In the genomic region with DNA sequence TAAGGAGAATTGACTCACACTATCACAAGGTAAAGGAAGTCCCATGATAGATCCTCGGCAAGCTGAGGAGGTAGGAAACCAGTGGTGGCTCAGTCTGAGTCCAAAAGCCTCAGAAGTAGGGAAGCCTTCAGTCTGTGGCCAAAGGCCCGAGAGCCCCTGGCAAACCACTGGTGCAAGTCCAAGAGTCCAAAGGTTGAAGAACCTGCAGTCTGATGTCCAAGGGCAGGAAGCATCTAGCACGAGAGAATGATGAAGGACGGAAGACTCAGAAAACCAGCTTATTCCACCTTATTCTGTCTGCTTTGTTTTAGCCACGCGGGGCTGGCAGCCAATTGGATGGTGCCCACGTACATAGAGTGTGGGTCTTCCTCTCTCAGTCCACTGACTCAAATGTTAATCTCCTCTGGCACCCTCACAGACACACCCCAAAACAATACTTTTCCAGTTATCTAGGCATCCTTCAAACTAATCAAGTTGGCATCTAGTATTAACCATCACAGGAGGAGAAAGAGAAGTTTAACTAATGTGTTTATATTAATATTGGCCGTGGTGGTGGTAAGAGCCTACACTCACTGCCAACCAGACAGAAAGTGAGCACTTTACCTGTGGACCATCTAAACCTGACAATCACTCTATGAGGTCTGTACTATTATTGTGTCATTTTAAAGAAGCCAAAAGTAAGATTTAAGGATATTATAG, we compare ENCODE assay signal across 23 cellular contexts. TPM values are rescaled to one million over a fixed set of nuclear protein-coding genes. Genes with fewer than 3 reads are reported as not detected.
DNase-seq lines count a peak whose midpoint lies in the region; ATAC-seq and TF ChIP-seq lines count a peak whose summit lies in the region.
"Had no signal": no experiment of that assay in that cellular context is flagged by ENCODE, and none has a peak within 500 bp of the region (broad histone marks: within the 10 kb centered on the region; RNA-seq: fewer than 3 reads in every experiment).

No MANE protein-coding gene starts in this region.

- H3K4me1 ChIP-seq in Loucy (ENCODE audit: insufficient read depth, low read length, poor library complexity, severe bottlenecking), result peaks cover 46% of the 10 kb centered on the region
- H3K4me1 ChIP-seq: adrenal gland, BE2C, SJSA1, transverse colon had no signal

- peak overlapping the region; percentile 89 for H3K27ac Mint-ChIP-seq in activated CD4-positive, alpha-beta T cell treated with anti-CD3 and anti-CD28 coated beads, Interleukin-2, amount 10 ng/mL, durations not matched to agents 7 days and 5 days
- no peak overlapping the region for H3K27ac Mint-ChIP-seq in activated CD4-positive, alpha-beta T cell treated with anti-CD3 and anti-CD28 coated beads for 36 hours
- H3K27ac Mint-ChIP-seq in activated T-helper 17 cell treated with anti-CD3 and anti-CD28 coated beads, Interleukin-2, amount 50 U/mL, for 72 hours, result peak overlapping the region; percentile 46
- peak overlapping the region; percentile 81 to 88 for H3K27ac Mint-ChIP-seq in natural killer cell treated with Interleukin-12 subunit alpha and Interleukin-12 subunit beta and Interleukin-15 and Interleukin-18, amount 100 ng/mL, for 72 hours
- H3K27ac Mint-ChIP-seq: WTC11 had no signal

- CTCF ChIA-PET in activated CD4-positive, alpha-beta T cell treated with anti-CD3 and anti-CD28 coated beads, Interleukin-2, amount 10 ng/mL, durations not matched to agents 7 days and 5 days (lab: Charles Lee), result interaction anchor here (1.3 kb wide), 1 partner anchor 36 kb away, joined by 3 read pairs; no protein-coding TSS in a partner anchor
- CTCF ChIA-PET in activated CD4-positive, alpha-beta T cell treated with anti-CD3 and anti-CD28 coated beads for 36 hours (lab: Charles Lee), result interaction anchor here (1.0 to 1.2 kb wide), 4 partner anchors 9 to 424 kb away, joined by 3 to 6 read pairs (median 3); no protein-coding TSS in a partner anchor

- H3K27me3 Mint-ChIP-seq in activated CD4-positive, alpha-beta T cell treated with anti-CD3 and anti-CD28 coated beads, Interleukin-2, amount 10 ng/mL, durations not matched to agents 7 days and 5 days, result no peaks in the 10 kb centered on the region
- no peaks in the 10 kb centered on the region for H3K27me3 Mint-ChIP-seq in activated CD4-positive, alpha-beta T cell treated with anti-CD3 and anti-CD28 coated beads for 36 hours
- H3K27me3 Mint-ChIP-seq in activated T-helper 17 cell treated with anti-CD3 and anti-CD28 coated beads, Interleukin-2, amount 50 U/mL, for 72 hours, result no peaks in the 10 kb centered on the region
- H3K27me3 Mint-ChIP-seq in natural killer cell treated with Interleukin-12 subunit alpha and Interleukin-12 subunit beta and Interleukin-15 and Interleukin-18, amount 100 ng/mL, for 72 hours, result no peaks in the 10 kb centered on the region

- no peak overlapping the region for H2AFZ ChIP-seq in Loucy (ENCODE audit: low read length)

- no peaks in the 10 kb centered on the region for H3K9me2 ChIP-seq in Loucy (replicated peaks; ENCODE audit: low read depth, low read length)

- H3K4me3 Mint-ChIP-seq in activated CD4-positive, alpha-beta T cell treated with anti-CD3 and anti-CD28 coated beads, Interleukin-2, amount 10 ng/mL, durations not matched to agents 7 days and 5 days, result no peak overlapping the region
- H3K4me3 Mint-ChIP-seq in activated CD4-positive, alpha-beta T cell treated with anti-CD3 and anti-CD28 coated beads for 36 hours, result no peak overlapping the region
- H3K4me3 Mint-ChIP-seq in activated T-helper 17 cell treated with anti-CD3 and anti-CD28 coated beads, Interleukin-2, amount 50 U/mL, for 72 hours, result peak overlapping the region; percentile 37
- H3K4me3 Mint-ChIP-seq in natural killer cell treated with Interleukin-12 subunit alpha and Interleukin-12 subunit beta and Interleukin-15 and Interleukin-18, amount 100 ng/mL, for 72 hours, result peak overlapping the region; percentile 72
- H3K4me3 Mint-ChIP-seq: WTC11 had no signal

- no peaks in the 10 kb centered on the region; the same call in 1 of the 2 replicates for H3K9me3 ChIP-seq in Loucy (ENCODE audit: insufficient read depth, low read depth, low read length)
- H3K9me3 ChIP-seq: adrenal gland, BE2C, SJSA1, transverse colon had no signal

- ATAC-seq in activated CD4-positive, alpha-beta T cell treated with anti-CD3 and anti-CD28 coated beads for 36 hours, result no peak
- ATAC-seq in activated T-helper 17 cell treated with anti-CD3 and anti-CD28 coated beads, Interleukin-2, amount 50 U/mL, for 72 hours (replicated peaks), result no peak
- ATAC-seq in natural killer cell treated with Interleukin-12 subunit alpha and Interleukin-12 subunit beta and Interleukin-15 and Interleukin-18, amount 100 ng/mL, for 72 hours, result no peak
- ATAC-seq in SK-N-SH treated with all-trans-retinoic acid at 6 μM for 48 hours, result no peak
- ATAC-seq: WTC11 had no signal

- H3K36me3 ChIP-seq in Loucy (ENCODE audit: insufficient read depth, low read length), result no peaks in the 10 kb centered on the region
- H3K36me3 ChIP-seq: adrenal gland, BE2C, brain microvascular endothelial cell, SJSA1, transverse colon had no signal

- TF ChIP-seq CTCF in Loucy (conservative IDR thresholded peaks at IDR 0.05; ENCODE audit: low read length), result no peak

- H3K79me2 ChIP-seq in Loucy (ENCODE audit: insufficient read depth, low read length), result no peaks in the 10 kb centered on the region

- no peaks in the 10 kb centered on the region for H3K27me3 ChIP-seq in Loucy (ENCODE audit: insufficient read depth, low read length, poor library complexity, severe bottlenecking)
- H3K27me3 ChIP-seq: adrenal gland, BE2C, brain microvascular endothelial cell, SJSA1, transverse colon had no signal

- POLR2A ChIA-PET in activated CD4-positive, alpha-beta T cell treated with anti-CD3 and anti-CD28 coated beads, Interleukin-2, amount 10 ng/mL, durations not matched to agents 7 days and 5 days (lab: Charles Lee), result no interaction called here
- POLR2A ChIA-PET in activated CD4-positive, alpha-beta T cell treated with anti-CD3 and anti-CD28 coated beads for 36 hours (lab: Charles Lee), result no interaction called here

- peak overlapping the region; percentile 39 for H3K4me3 ChIP-seq in Loucy (ENCODE audit: low read length, poor library complexity, severe bottlenecking)
- H3K4me3 ChIP-seq: adrenal gland, SJSA1, skin epidermis, transverse colon had no signal

- H3K4me2 ChIP-seq in Loucy (ENCODE audit: low read depth, low read length, poor library complexity, severe bottlenecking), result peak overlapping the region; percentile 64

- H3K4me1 Mint-ChIP-seq in activated CD4-positive, alpha-beta T cell treated with anti-CD3 and anti-CD28 coated beads, Interleukin-2, amount 10 ng/mL, durations not matched to agents 7 days and 5 days, result peaks cover 46% of the 10 kb centered on the region
- peaks cover 51% of the 10 kb centered on the region for H3K4me1 Mint-ChIP-seq in activated CD4-positive, alpha-beta T cell treated with anti-CD3 and anti-CD28 coated beads for 36 hours
- peaks cover 48% of the 10 kb centered on the region for H3K4me1 Mint-ChIP-seq in activated T-helper 17 cell treated with anti-CD3 and anti-CD28 coated beads, Interleukin-2, amount 50 U/mL, for 72 hours
- H3K4me1 Mint-ChIP-seq in natural killer cell treated with Interleukin-12 subunit alpha and Interleukin-12 subunit beta and Interleukin-15 and Interleukin-18, amount 100 ng/mL, for 72 hours (ENCODE audit: low read depth in 2 of 2), result peaks cover 64 to 66% of the 10 kb centered on the region in 2 donors

- peaks cover 20% of the 10 kb centered on the region for H3K36me3 Mint-ChIP-seq in activated CD4-positive, alpha-beta T cell treated with anti-CD3 and anti-CD28 coated beads, Interleukin-2, amount 10 ng/mL, durations not matched to agents 7 days and 5 days (ENCODE audit: low read depth)
- H3K36me3 Mint-ChIP-seq in activated CD4-positive, alpha-beta T cell treated with anti-CD3 and anti-CD28 coated beads for 36 hours (ENCODE audit: low read depth), result no peaks in the 10 kb centered on the region
- no peaks in the 10 kb centered on the region for H3K36me3 Mint-ChIP-seq in activated T-helper 17 cell treated with anti-CD3 and anti-CD28 coated beads, Interleukin-2, amount 50 U/mL, for 72 hours (ENCODE audit: low read depth)
- H3K36me3 Mint-ChIP-seq in natural killer cell treated with Interleukin-12 subunit alpha and Interleukin-12 subunit beta and Interleukin-15 and Interleukin-18, amount 100 ng/mL, for 72 hours, result no peaks in the 10 kb centered on the region

- DNase-seq in activated CD4-positive, alpha-beta T cell treated with anti-CD3 and anti-CD28 coated beads, Interleukin-2, amount 10 ng/mL, durations not matched to agents 7 days and 5 days, result no peak
- no peak for DNase-seq in activated CD4-positive, alpha-beta T cell treated with anti-CD3 and anti-CD28 coated beads for 36 hours
- no peak for DNase-seq in natural killer cell treated with Interleukin-12 subunit alpha and Interleukin-12 subunit beta and Interleukin-15 and Interleukin-18, amount 100 ng/mL, for 72 hours (ENCODE audit: low spot score)
- no peak for DNase-seq in Ammon's horn (ENCODE audit: low spot score)
- no peak for DNase-seq in LoVo (ENCODE audit: low spot score)
- DNase-seq: activated CD8-positive, alpha-beta memory T cell treated with anti-CD3 and anti-CD28 coated beads for 24 hours; activated T-cell treated with anti-CD3 and anti-CD28 coated beads, Interleukin-2, amount 50 U/mL, for 48 hours; adrenal gland; BE2C; brain microvascular endothelial cell; H7; NCI-H446 treated with DMSO at 0.1 percent for 48 hours; nucleus accumbens; stimulated activated CD4-positive, alpha-beta T cell treated with anti-CD3 and anti-CD28 coated beads, Interleukin-4, amount 100 ng/mL, for 1 hour; stimulated activated naive CD4-positive, alpha-beta T cell treated with Interleukin-2 at 50 U/mL for 16 hours; T1000; transverse colon had no signal

- H4K20me1 ChIP-seq in Loucy (ENCODE audit: insufficient read depth, low read length, poor library complexity, severe bottlenecking), result no peaks in the 10 kb centered on the region

- H3K9ac ChIP-seq in Loucy (ENCODE audit: low read depth, low read length, poor library complexity, severe bottlenecking), result peak overlapping the region; percentile 25

- peaks cover 9% of the 10 kb centered on the region for H3K9me3 Mint-ChIP-seq in activated CD4-positive, alpha-beta T cell treated with anti-CD3 and anti-CD28 coated beads, Interleukin-2, amount 10 ng/mL, durations not matched to agents 7 days and 5 days
- H3K9me3 Mint-ChIP-seq in activated CD4-positive, alpha-beta T cell treated with anti-CD3 and anti-CD28 coated beads for 36 hours (ENCODE audit: low read depth), result peaks cover 7% of the 10 kb centered on the region
- no peaks in the 10 kb centered on the region for H3K9me3 Mint-ChIP-seq in activated T-helper 17 cell treated with anti-CD3 and anti-CD28 coated beads, Interleukin-2, amount 50 U/mL, for 72 hours
- H3K9me3 Mint-ChIP-seq in natural killer cell treated with Interleukin-12 subunit alpha and Interleukin-12 subunit beta and Interleukin-15 and Interleukin-18, amount 100 ng/mL, for 72 hours, result peaks cover 3% of the 10 kb centered on the region

- H3F3A ChIP-seq in Loucy (ENCODE audit: low read depth), result peaks cover 10% of the 10 kb centered on the region; the same call in 1 of the 2 replicates

- intact Hi-C loops in activated CD4-positive, alpha-beta T cell treated with anti-CD3 and anti-CD28 coated beads for 36 hours (cut with DNase I, micrococcal nuclease), result no loop called here

RNA-seq across cellular contexts. Expression of gene TRIB2, which starts 8.1 kb away (rescaled TPM):
- total RNA-seq in activated CD4-positive, alpha-beta T cell treated with anti-CD3 and anti-CD28 coated beads, Interleukin-2, amount 10 ng/mL, durations not matched to agents 7 days and 5 days, result 10 to 100 TPM; 85.4 to 96.5 TPM
- 1 to 10 TPM; 2.7 to 3.7 TPM for total RNA-seq in activated CD4-positive, alpha-beta T cell treated with anti-CD3 and anti-CD28 coated beads for 36 hours
- 10 to 100 TPM; 17.3 to 17.4 TPM for total RNA-seq in activated T-helper 17 cell treated with anti-CD3 and anti-CD28 coated beads, Interleukin-2, amount 50 U/mL, for 72 hours
- total RNA-seq in natural killer cell treated with Interleukin-12 subunit alpha and Interleukin-12 subunit beta and Interleukin-15 and Interleukin-18, amount 100 ng/mL, for 72 hours, result 10 to 100 TPM in 1 of 2 donors, 1 to 10 TPM in 1; 8.7 to 12.3 TPM

Comparison
In these comparisons a context has a peak if more than half of its experiments do, and no peak if none do; other contexts are left out.
1. RNA of gene TRIB2, which starts 8.1 kb away (total RNA-seq): 85.4 to 96.5 TPM in activated CD4-positive, alpha-beta T cell treated with anti-CD3 and anti-CD28 coated beads, Interleukin-2, amount 10 ng/mL, durations not matched to agents 7 days and 5 days; 17.3 to 17.4 TPM in activated T-helper 17 cell treated with anti-CD3 and anti-CD28 coated beads, Interleukin-2, amount 50 U/mL, for 72 hours, 8.7 to 12.3 TPM in natural killer cell treated with Interleukin-12 subunit alpha and Interleukin-12 subunit beta and Interleukin-15 and Interleukin-18, amount 100 ng/mL, for 72 hours and 2.7 to 3.7 TPM in activated CD4-positive, alpha-beta T cell treated with anti-CD3 and anti-CD28 coated beads for 36 hours; every median in the first group is over 4 times any median in the second.
2. H3K4me3 Mint-ChIP-seq: peak in activated T-helper 17 cell treated with anti-CD3 and anti-CD28 coated beads, Interleukin-2, amount 50 U/mL, for 72 hours (single experiment) and natural killer cell treated with Interleukin-12 subunit alpha and Interleukin-12 subunit beta and Interleukin-15 and Interleukin-18, amount 100 ng/mL, for 72 hours (single experiment); none in activated CD4-positive, alpha-beta T cell treated with anti-CD3 and anti-CD28 coated beads, Interleukin-2, amount 10 ng/mL, durations not matched to agents 7 days and 5 days (single experiment) and activated CD4-positive, alpha-beta T cell treated with anti-CD3 and anti-CD28 coated beads for 36 hours (single experiment).